ENCODE assay signal across 19 cellular contexts in the genomic region with DNA sequence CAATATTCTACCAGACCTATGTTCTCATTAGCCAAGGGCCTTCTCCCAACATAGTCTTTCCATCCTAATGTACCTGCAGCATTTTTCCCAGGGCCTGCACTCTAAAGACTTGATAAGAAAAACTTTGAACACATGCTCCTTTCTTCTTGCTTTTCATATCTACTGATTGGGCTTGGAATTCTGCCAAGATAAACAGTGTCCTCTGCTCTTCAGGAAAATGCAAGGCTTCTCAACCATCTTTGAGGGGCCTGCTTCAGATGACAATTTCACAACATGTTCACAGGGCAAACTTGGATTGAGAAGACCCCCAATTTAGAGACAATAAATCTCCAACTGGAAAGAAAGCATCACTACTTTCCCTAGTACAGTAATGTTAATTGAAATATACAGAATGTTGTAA. TPM values are rescaled to one million over a fixed set of nuclear protein-coding genes. Genes with fewer than 3 reads are reported as not detected.
DNase-seq lines count a peak whose midpoint lies in the region; ATAC-seq, FAIRE-seq and TF ChIP-seq lines count a peak whose summit lies in the region.
"Had no signal": no experiment of that assay in that cellular context is flagged by ENCODE, and none has a peak within 500 bp of the region (broad histone marks: within the 10 kb centered on the region; RNA-seq: fewer than 3 reads in every experiment).

No MANE protein-coding gene starts in this region.

- POLR2A ChIA-PET in HEK293 (lab: Yijun Ruan, JAX): no interaction called here
- POLR2A ChIA-PET in K562 (lab: Yijun Ruan, JAX): interaction anchor here (1.1 kb wide), 1 partner anchor 46 kb away, joined by 3 read pairs; no protein-coding TSS in a partner anchor

- no peaks in the 10 kb centered on the region for H3K27me3 Mint-ChIP-seq in Calu3 (ENCODE audit: unreplicated experiment)

- peaks cover 3% of the 10 kb centered on the region for H3K9me3 Mint-ChIP-seq in Calu3 (ENCODE audit: low read depth, unreplicated experiment)

- no peaks in the 10 kb centered on the region for H3K9me3 ChIP-seq in HEK293 (ENCODE audit: control insufficient read depth, insufficient read depth, low read depth, low read length)
- no peaks in the 10 kb centered on the region for H3K9me3 ChIP-seq in K562 (replicated peaks; ENCODE audit: control insufficient read depth, insufficient read depth, low read depth, low read length)
- no peaks in the 10 kb centered on the region for H3K9me3 ChIP-seq in upper lobe of right lung
- H3K9me3 ChIP-seq: MG63, SJSA1 had no signal

- TF ChIP-seq POLR2A in K562 (conservative IDR thresholded peaks at IDR 0.05): no peak

- no peaks in the 10 kb centered on the region for H4K20me1 ChIP-seq in K562 (replicated peaks; ENCODE audit: control insufficient read depth, insufficient read depth, low read length)

- in situ Hi-C loops in K562 (cut with MboI): no loop called here

- FAIRE-seq in K562 (lab: Jason Lieb, UNC): peak; percentile 71
- FAIRE-seq: G401.6 had no signal

- no peak overlapping the region for H3K27ac Mint-ChIP-seq in Calu3 (ENCODE audit: unreplicated experiment)
- H3K27ac Mint-ChIP-seq: CD14-positive monocyte, T-helper 17 cell had no signal

- intact Hi-C loops in K562 (cut with micrococcal nuclease) (no loop called here), Calu3 (cut with micrococcal nuclease; ENCODE audit: unreplicated experiment) (no loop called here), upper lobe of right lung (cut with DNase I) (no loop called here)

- no peaks in the 10 kb centered on the region for H3K79me2 ChIP-seq in K562 (ENCODE audit: control insufficient read depth, insufficient read depth, low read length)

- H3K4me2 ChIP-seq in K562 (ENCODE audit: insufficient read depth, low read length): no peak overlapping the region

- TF ChIP-seq CTCF in HEK293 (tag by site-specific recombination; IDR thresholded peaks at IDR 0.05): no peak
- TF ChIP-seq CTCF in K562 (IDR thresholded peaks at IDR 0.05 in 2 of 3, conservative IDR thresholded peaks at IDR 0.05 in 1 of 3; ENCODE audit: insufficient read depth in 2 of 3, low read depth in 1 of 3, low read length in 3 of 3): no peak
- TF ChIP-seq CTCF in Calu3 (IDR thresholded peaks at IDR 0.05; ENCODE audit: unreplicated experiment): no peak
- no peak for TF ChIP-seq CTCF in upper lobe of right lung (IDR thresholded peaks at IDR 0.05)

- DNase-seq in NCI-H1105 treated with DMSO at 0.1 percent for 48 hours (lab: John Stamatoyannopoulos, UW): peak; percentile 23
- no peak for DNase-seq in NCI-H1105 (lab: John Stamatoyannopoulos, UW)
- DNase-seq in CMK (ENCODE audit: low read depth): peak; percentile 30
- DNase-seq in K562 (ENCODE audit: extremely low read depth in 1 of 4, low spot score in 3 of 4): peak; percentile 18 to 61 (median 32)
- no peak for DNase-seq in NCI-H2081 (lab: John Stamatoyannopoulos, UW)
- no peak for DNase-seq in Calu3
- no peak for DNase-seq in upper lobe of right lung
- DNase-seq: 8988T, H7, Karpas-422, MG63, NCI-H1092, NCI-H2171, NCI-H510A, T-helper 17 cell had no signal

- BruUV-seq in K562 (replicated peaks; lab: Mats Ljungman, UMichigan): no TSS peak
- BruUV-seq in Calu3 (replicated peaks; lab: Mats Ljungman, UMichigan): no TSS peak

- H3K36me3 Mint-ChIP-seq in Calu3 (ENCODE audit: insufficient read depth, unreplicated experiment): no peaks in the 10 kb centered on the region
- H3K36me3 Mint-ChIP-seq: CD14-positive monocyte had no signal

- no peak overlapping the region for H3K9ac ChIP-seq in K562 (ENCODE audit: insufficient read depth in 1 of 2, low read depth in 2 of 2, low read length in 2 of 2)

- no peaks in the 10 kb centered on the region for H3K36me3 ChIP-seq in HEK293 (ENCODE audit: control insufficient read depth in 2 of 2, insufficient read depth in 1 of 2, low read length in 2 of 2)
- H3K36me3 ChIP-seq in K562 (ENCODE audit: control insufficient read depth, insufficient read depth, low read length): no peaks in the 10 kb centered on the region
- H3K36me3 ChIP-seq in upper lobe of right lung: no peaks in the 10 kb centered on the region
- H3K36me3 ChIP-seq: MG63, SJSA1 had no signal

- no peak overlapping the region for H3K4me3 ChIP-seq in HEK293 (ENCODE audit: low read depth, low read length)
- H3K4me3 ChIP-seq in K562: no peak overlapping the region
- H3K4me3 ChIP-seq in upper lobe of right lung: no peak overlapping the region
- H3K4me3 ChIP-seq: MG63, SJSA1 had no signal

- H3K4me1 ChIP-seq in HEK293 (ENCODE audit: control insufficient read depth, insufficient read depth, low read length) (no peaks in the 10 kb centered on the region; the same call in 1 of the 2 replicates), K562 (replicated peaks in 1 of 2; ENCODE audit: control insufficient read depth in 2 of 2, insufficient read depth in 2 of 2, low read length in 2 of 2) (peaks cover 0 to 5% of the 10 kb centered on the region in 2 experiments; a peak in 2 of 5 replicates), upper lobe of right lung (no peaks in the 10 kb centered on the region)
- H3K4me1 ChIP-seq: SJSA1 had no signal

- no peak overlapping the region for H2AFZ ChIP-seq in K562 (ENCODE audit: low read depth, low read length)

- TF ChIP-seq RAD21 in K562 (CRISPR knock-in tag; conservative IDR thresholded peaks at IDR 0.05 in 1 of 2, IDR thresholded peaks at IDR 0.05 in 1 of 2): no peak

- no peak overlapping the region for H3K4me3 Mint-ChIP-seq in Calu3 (ENCODE audit: low read depth, unreplicated experiment)
- H3K4me3 Mint-ChIP-seq: CD14-positive monocyte, T-helper 17 cell had no signal

- H3K27ac ChIP-seq in HEK293 (ENCODE audit: extremely low read depth, low read depth, low read length): no peak overlapping the region
- H3K27ac ChIP-seq in K562 (ENCODE audit: extremely low read depth, low read depth, low read length): no peak overlapping the region
- no peak overlapping the region for H3K27ac ChIP-seq in upper lobe of right lung
- H3K27ac ChIP-seq: SJSA1 had no signal

- H3K27me3 ChIP-seq in K562 (ENCODE audit: control insufficient read depth in 2 of 2, insufficient read depth in 2 of 2, low read length in 2 of 2) (peaks cover 0 to 2% of the 10 kb centered on the region in 2 experiments; a peak in 1 of 5 replicates), upper lobe of right lung (no peaks in the 10 kb centered on the region)

- no peak for ATAC-seq in K562
- no peak for ATAC-seq in upper lobe of right lung
- ATAC-seq: T-helper 17 cell had no signal

- H3K9me1 ChIP-seq in K562 (ENCODE audit: control insufficient read depth, insufficient read depth, low read length): no peaks in the 10 kb centered on the region

- H3K4me1 Mint-ChIP-seq in Calu3 (ENCODE audit: low read depth, unreplicated experiment): peaks cover 11% of the 10 kb centered on the region
- H3K4me1 Mint-ChIP-seq: CD14-positive monocyte, T-helper 17 cell had no signal

- TF ChIP-seq EP300 in K562 (IDR thresholded peaks at IDR 0.05; ENCODE audit: low read length): no peak

- CTCF ChIA-PET in HEK293 (lab: Yijun Ruan, JAX): no interaction called here
- CTCF ChIA-PET in K562 (lab: Yijun Ruan, JAX; ENCODE audit: low intra/inter-chr PET ratio): no interaction called here
- CTCF ChIA-PET in Calu3 (lab: Charles Lee): no interaction called here

TF ChIP-seq in HEK293, 187 proteins besides CTCF, POLR2A, EP300 and RAD21 (continues in another document):
- no peak for TF ChIP-seq TRIM28 (IDR thresholded peaks at IDR 0.05; ENCODE audit: borderline replicate concordance, low read length)

RNA-seq across cellular contexts. Expression of a gene that starts 25.8 kb away (rescaled TPM):
- 49.5 and 58.1 TPM in 2 replicates for total RNA-seq in K562 (2011; cell fraction: chromatin; rRNA removed; ENCODE audit: low replicate concordance)
- total RNA-seq in K562 (2011; cell fraction: nucleolus; rRNA removed): 88.6 and 90.7 TPM in 2 replicates
- total RNA-seq in K562 (2011; cell fraction: nucleoplasm; rRNA removed): 115 and 166 TPM in 2 replicates
- total RNA-seq in K562 (2014; rRNA removed) (72.2 and 83.6 TPM in 2 replicates), K562 (2014; rRNA removed; fragmentation: Illumina TruSeq; extraction: Trizol) (131 and 149 TPM in 2 replicates), K562 (2015; rRNA removed; fragmentation: Illumina TruSeq; extraction: Trizol) (143 and 151 TPM in 2 replicates), K562 (2021) (106 and 108 TPM in 2 replicates), Calu3 (2022) (57.8 and 70.2 TPM in 2 replicates), upper lobe of right lung (166 TPM)
- polyA plus RNA-seq in K562 (2011; rRNA removed) (115 and 145 TPM in 2 replicates), K562 (2014; fragmentation: Illumina TruSeq; extraction: Trizol) (215 and 230 TPM in 2 replicates), K562 (2014; fragmentation: Nextera tagmentation; extraction: Ambion mirVana) (100 to 1,000 TPM; 197 to 285 TPM), K562 (2014; rRNA removed) (78.7 and 90.5 TPM in 2 replicates)
- 69.3 and 74.9 TPM in 2 replicates for polyA plus RNA-seq in K562 (2011; cell fraction: cytosol; rRNA removed)
- polyA plus RNA-seq in K562 (2011; cell fraction: nucleus; rRNA removed): 35.7 and 37.4 TPM in 2 replicates
- polyA plus RNA-seq in K562 (2012): 106 and 119 TPM in 2 replicates
- 101 and 103 TPM in 2 replicates for polyA minus RNA-seq in K562 (2011; rRNA and poly(A)+ RNA removed)
- polyA minus RNA-seq in K562 (2011; cell fraction: cytosol; rRNA and poly(A)+ RNA removed): 40.2 and 70.7 TPM in 2 replicates
- 5.7 and 10.7 TPM in 2 replicates for polyA minus RNA-seq in K562 (2011; cell fraction: nucleus; rRNA and poly(A)+ RNA removed)

RNA-seq across cellular contexts. Expression of a gene that starts 38.3 kb away (rescaled TPM):
- 25.3 and 85.9 TPM in 2 replicates for total RNA-seq in K562 (2011; cell fraction: chromatin; rRNA removed; ENCODE audit: low replicate concordance)
- 15.0 and 23.9 TPM in 2 replicates for total RNA-seq in K562 (2011; cell fraction: nucleolus; rRNA removed)
- total RNA-seq in K562 (2011; cell fraction: nucleoplasm; rRNA removed): 31.8 and 32.3 TPM in 2 replicates
- total RNA-seq in K562 (2014; rRNA removed): 16.8 and 18.8 TPM in 2 replicates
- 35.0 and 37.5 TPM in 2 replicates for total RNA-seq in K562 (2014; rRNA removed; fragmentation: Illumina TruSeq; extraction: Trizol)
- 31.6 and 33.0 TPM in 2 replicates for total RNA-seq in K562 (2015; rRNA removed; fragmentation: Illumina TruSeq; extraction: Trizol)
- total RNA-seq in K562 (2021): 21.2 and 22.1 TPM in 2 replicates
- polyA plus RNA-seq in K562 (2011; rRNA removed): 27.9 and 30.2 TPM in 2 replicates
- 4.4 and 11.8 TPM in 2 replicates for polyA plus RNA-seq in K562 (2011; cell fraction: cytosol; rRNA removed)
- 12.8 and 23.6 TPM in 2 replicates for polyA plus RNA-seq in K562 (2011; cell fraction: nucleus; rRNA removed)
- polyA plus RNA-seq in K562 (2012): 13.4 and 15.1 TPM in 2 replicates
- 17.7 and 21.8 TPM in 2 replicates for polyA plus RNA-seq in K562 (2014; fragmentation: Illumina TruSeq; extraction: Trizol)
- 1 to 10 TPM; 3.6 to 5.6 TPM for polyA plus RNA-seq in K562 (2014; fragmentation: Nextera tagmentation; extraction: Ambion mirVana)
- polyA plus RNA-seq in K562 (2014; rRNA removed): 11.2 and 11.5 TPM in 2 replicates
- 66.1 and 103 TPM in 2 replicates for polyA minus RNA-seq in K562 (2011; rRNA and poly(A)+ RNA removed)
- 27.9 and 28.1 TPM in 2 replicates for polyA minus RNA-seq in K562 (2011; cell fraction: cytosol; rRNA and poly(A)+ RNA removed)
- 14.7 and 38.4 TPM in 2 replicates for polyA minus RNA-seq in K562 (2011; cell fraction: nucleus; rRNA and poly(A)+ RNA removed)
- total RNA-seq in Calu3 (2022): 11.7 and 12.9 TPM in 2 replicates
- 13.4 TPM for total RNA-seq in upper lobe of right lung

Comparison
In these comparisons a context has a peak if more than half of its experiments do, and no peak if none do; other contexts are left out.
1. DNase-seq: peak in NCI-H1105 treated with DMSO at 0.1 percent for 48 hours (single experiment), CMK (single experiment) and K562 (4 of 4); none in NCI-H1105 (single experiment), NCI-H2081 (0 of 2), Calu3 (single experiment) and upper lobe of right lung (single experiment).